Comparison of ENCODE assay signal across 16 cellular contexts in genomic region chr7:135919071-135919841, GRCh38. TPM values are rescaled to one million over a fixed set of nuclear protein-coding genes. Genes with fewer than 3 reads are reported as not detected.
DNase-seq lines count a peak whose midpoint lies in the region; ATAC-seq and TF ChIP-seq lines count a peak whose summit lies in the region.
"Had no signal": no experiment of that assay in that cellular context is flagged by ENCODE, and none has a peak within 500 bp of the region (broad histone marks: within the 10 kb centered on the region; RNA-seq: fewer than 3 reads in every experiment).

No MANE protein-coding gene starts in this region.

- intact Hi-C loops in lower lobe of right lung (cut with DNase I) = no loop called here
- intact Hi-C loops in activated CD4-positive, alpha-beta T cell treated with anti-CD3 and anti-CD28 coated beads for 36 hours (cut with DNase I, micrococcal nuclease) = no loop called here

- H3K4me1 ChIP-seq in lower lobe of right lung = no peaks in the 10 kb centered on the region

- peaks cover 3% of the 10 kb centered on the region for H3K36me3 Mint-ChIP-seq in activated CD4-positive, alpha-beta T cell treated with anti-CD3 and anti-CD28 coated beads for 36 hours (ENCODE audit: low read depth)

- no peak overlapping the region for H3K27ac ChIP-seq in lower lobe of right lung
- H3K27ac ChIP-seq: BLaER1 treated with 17β-estradiol and CSF1 and Interleukin-3, amounts not matched to agents 10 nM and 100 nM had no signal

- CTCF ChIA-PET in activated CD4-positive, alpha-beta T cell treated with anti-CD3 and anti-CD28 coated beads for 36 hours (lab: Charles Lee) = interaction anchor here (1.0 kb wide), 1 partner anchor 23 kb away, joined by 3 read pairs; no protein-coding TSS in a partner anchor

- H3K9me3 ChIP-seq in lower lobe of right lung = no peaks in the 10 kb centered on the region

- ATAC-seq in lower lobe of right lung = peak; percentile 32 to 48
- no peak for ATAC-seq in GM19467 (IDR thresholded peaks at IDR 0.05; ENCODE audit: unreplicated experiment)
- ATAC-seq in HG03432 (IDR thresholded peaks at IDR 0.05; ENCODE audit: unreplicated experiment) = no peak
- ATAC-seq in activated CD4-positive, alpha-beta T cell treated with anti-CD3 and anti-CD28 coated beads for 36 hours = no peak
- ATAC-seq: Right ventricle myocardium inferior, T-helper 17 cell had no signal

- H3K27ac Mint-ChIP-seq in activated CD4-positive, alpha-beta T cell treated with anti-CD3 and anti-CD28 coated beads for 36 hours = no peak overlapping the region
- H3K27ac Mint-ChIP-seq: T-helper 17 cell had no signal

- H3K4me3 Mint-ChIP-seq in activated CD4-positive, alpha-beta T cell treated with anti-CD3 and anti-CD28 coated beads for 36 hours = no peak overlapping the region
- H3K4me3 Mint-ChIP-seq: T-helper 17 cell had no signal

- no peak for TF ChIP-seq CTCF in lower lobe of right lung (IDR thresholded peaks at IDR 0.05)

- peak; percentile 16 for DNase-seq in NCI-H1092 treated with DMSO at 0.1 percent for 48 hours (lab: John Stamatoyannopoulos, UW)
- DNase-seq in NCI-H1092 (lab: John Stamatoyannopoulos, UW) = no peak
- peak; percentile 28 to 49 for DNase-seq in NCI-H187 (lab: John Stamatoyannopoulos, UW)
- DNase-seq in NCI-H510A treated with DMSO at 0.1 percent for 48 hours (lab: John Stamatoyannopoulos, UW) = peak; percentile 82
- no peak for DNase-seq in lower lobe of right lung
- DNase-seq in activated CD4-positive, alpha-beta T cell treated with anti-CD3 and anti-CD28 coated beads for 36 hours = no peak
- DNase-seq: 8988T, GOT3, KBM-7, NCI-H1105, NCI-H526, T-helper 17 cell had no signal

- H3K9me3 Mint-ChIP-seq in activated CD4-positive, alpha-beta T cell treated with anti-CD3 and anti-CD28 coated beads for 36 hours (ENCODE audit: low read depth) = no peaks in the 10 kb centered on the region

- no peaks in the 10 kb centered on the region for H3K4me1 Mint-ChIP-seq in activated CD4-positive, alpha-beta T cell treated with anti-CD3 and anti-CD28 coated beads for 36 hours
- H3K4me1 Mint-ChIP-seq: T-helper 17 cell had no signal

- H3K36me3 ChIP-seq in lower lobe of right lung = no peaks in the 10 kb centered on the region

- POLR2A ChIA-PET in activated CD4-positive, alpha-beta T cell treated with anti-CD3 and anti-CD28 coated beads for 36 hours (lab: Charles Lee) = no interaction called here

- H3K4me3 ChIP-seq in lower lobe of right lung = no peak overlapping the region
- H3K4me3 ChIP-seq: BLaER1 treated with 17β-estradiol and CSF1 and Interleukin-3, amounts not matched to agents 10 nM and 100 nM had no signal

- H3K27me3 ChIP-seq in lower lobe of right lung (ENCODE audit: low read depth) = no peaks in the 10 kb centered on the region
- H3K27me3 ChIP-seq: BLaER1 treated with 17β-estradiol and CSF1 and Interleukin-3, amounts not matched to agents 10 nM and 100 nM had no signal

- H3K27me3 Mint-ChIP-seq in activated CD4-positive, alpha-beta T cell treated with anti-CD3 and anti-CD28 coated beads for 36 hours = no peaks in the 10 kb centered on the region
- H3K27me3 Mint-ChIP-seq: T-helper 17 cell had no signal

RNA-seq across cellular contexts. Expression of gene MTPN, which starts 57.9 kb away (rescaled TPM):
- 144 TPM for total RNA-seq in lower lobe of right lung
- total RNA-seq in activated CD4-positive, alpha-beta T cell treated with anti-CD3 and anti-CD28 coated beads for 36 hours = 100 to 1,000 TPM; 123 to 136 TPM

Comparison
In these comparisons a context has a peak if more than half of its experiments do, and no peak if none do; other contexts are left out.
1. DNase-seq: peak in NCI-H1092 treated with DMSO at 0.1 percent for 48 hours (single experiment), NCI-H187 (2 of 2) and NCI-H510A treated with DMSO at 0.1 percent for 48 hours (single experiment); none in NCI-H1092 (single experiment), lower lobe of right lung (single experiment) and activated CD4-positive, alpha-beta T cell treated with anti-CD3 and anti-CD28 coated beads for 36 hours (single experiment).
2. ATAC-seq: peak in lower lobe of right lung (2 of 2); none in GM19467 (single experiment), HG03432 (single experiment) and activated CD4-positive, alpha-beta T cell treated with anti-CD3 and anti-CD28 coated beads for 36 hours (single experiment).